In the genomic region with DNA sequence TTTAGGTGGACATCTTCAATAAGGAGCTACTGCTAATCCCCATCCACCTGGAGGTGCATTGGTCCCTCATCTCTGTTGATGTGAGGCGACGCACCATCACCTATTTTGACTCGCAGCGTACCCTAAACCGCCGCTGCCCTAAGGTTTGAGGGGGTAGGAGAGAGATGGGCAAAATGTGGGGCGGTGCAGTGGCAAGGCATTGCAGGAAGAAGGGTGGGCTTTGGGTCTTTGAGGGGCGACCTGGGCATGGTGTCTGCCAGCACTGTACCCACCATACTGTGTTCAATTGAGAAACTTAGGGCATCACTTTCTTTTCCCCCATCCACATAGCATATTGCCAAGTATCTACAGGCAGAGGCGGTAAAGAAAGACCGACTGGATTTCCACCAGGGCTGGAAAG, we compare ENCODE assay signal across 1 cellular context.
TF ChIP-seq lines count a peak whose summit lies in the region.

No MANE protein-coding gene starts in this region.

TF ChIP-seq in GM23338, 12 proteins besides CTCF, POLR2A, EP300 and RAD21:
- TF ChIP-seq NANOG (IDR thresholded peaks at IDR 0.05; ENCODE audit: borderline replicate concordance): no peak
- TF ChIP-seq, protein P1, sequence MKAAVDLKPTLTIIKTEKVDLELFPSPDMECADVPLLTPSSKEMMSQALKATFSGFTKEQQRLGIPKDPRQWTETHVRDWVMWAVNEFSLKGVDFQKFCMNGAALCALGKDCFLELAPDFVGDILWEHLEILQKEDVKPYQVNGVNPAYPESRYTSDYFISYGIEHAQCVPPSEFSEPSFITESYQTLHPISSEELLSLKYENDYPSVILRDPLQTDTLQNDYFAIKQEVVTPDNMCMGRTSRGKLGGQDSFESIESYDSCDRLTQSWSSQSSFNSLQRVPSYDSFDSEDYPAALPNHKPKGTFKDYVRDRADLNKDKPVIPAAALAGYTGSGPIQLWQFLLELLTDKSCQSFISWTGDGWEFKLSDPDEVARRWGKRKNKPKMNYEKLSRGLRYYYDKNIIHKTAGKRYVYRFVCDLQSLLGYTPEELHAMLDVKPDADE (IDR thresholded peaks at IDR 0.05): no peak
